Comparison of ENCODE assay signal across 19 cellular contexts in genomic region chr5:13640270-13640669, GRCh38.
DNase-seq lines count a peak whose midpoint lies in the region; ATAC-seq, FAIRE-seq and TF ChIP-seq lines count a peak whose summit lies in the region.
"Had no signal": no experiment of that assay in that cellular context is flagged by ENCODE, and none has a peak within 500 bp of the region (broad histone marks: within the 10 kb centered on the region; RNA-seq: fewer than 3 reads in every experiment).

No MANE protein-coding gene starts in this region.

- H3K9ac ChIP-seq in liver (ENCODE audit: low read depth in 1 of 2, low read length in 2 of 2) (no peak overlapping the region), HepG2 (ENCODE audit: insufficient read depth, low read depth, low read length) (no peak overlapping the region)
- H3K9ac ChIP-seq: SK-N-SH had no signal

- H3K27me3 ChIP-seq in liver (ENCODE audit: control insufficient read depth in 4 of 4, insufficient read depth in 4 of 4, low read length in 3 of 4) (no peaks in the 10 kb centered on the region), HepG2 (ENCODE audit: control insufficient read depth in 1 of 2, insufficient read depth in 2 of 2, low read length in 2 of 2) (no peaks in the 10 kb centered on the region)

- TF ChIP-seq EP300 in HepG2 (IDR thresholded peaks at IDR 0.05; ENCODE audit: low read depth in 2 of 2, low read length in 2 of 2) = no peak
- TF ChIP-seq EP300 in HepG2 (CRISPR knock-in tag; IDR thresholded peaks at IDR 0.05; ENCODE audit: borderline replicate concordance) = no peak

- H3K36me3 ChIP-seq in liver (ENCODE audit: control insufficient read depth in 4 of 4, insufficient read depth in 3 of 4, low read depth in 1 of 4, low read length in 3 of 4) = no peaks in the 10 kb centered on the region
- H3K36me3 ChIP-seq in HepG2 (replicated peaks in 1 of 2; ENCODE audit: control insufficient read depth in 1 of 2, insufficient read depth in 2 of 2, low read length in 2 of 2) = no peaks in the 10 kb centered on the region
- H3K36me3 ChIP-seq: MG63 had no signal

- WGBS in liver = 25% methylated on average over 2 of the region's 2 CpGs
- 3% methylated on average over 2 of the region's 2 CpGs for WGBS in HepG2 (ENCODE audit: low lambda C conversion rate)

- H3K9me3 ChIP-seq in liver (ENCODE audit: control insufficient read depth in 4 of 4, low read length in 3 of 4) (no peaks in the 10 kb centered on the region), HepG2 (ENCODE audit: low read length) (peaks cover 51% of the 10 kb centered on the region)
- H3K9me3 ChIP-seq: MG63, SK-N-SH had no signal

- no TSS peak for BruUV-seq in HepG2 (replicated peaks; lab: Mats Ljungman, UMichigan)

- H3K9me3 Mint-ChIP-seq in activated CD4-positive, alpha-beta T cell treated with anti-CD3 and anti-CD28 coated beads, Interleukin-2, amount 10 ng/mL, durations not matched to agents 24 days and 14 days = no peaks in the 10 kb centered on the region
- peaks cover 1% of the 10 kb centered on the region for H3K9me3 Mint-ChIP-seq in activated CD8-positive, alpha-beta T cell treated with anti-CD3 and anti-CD28 coated beads for 36 hours

- in situ Hi-C loops in HepG2 (cut with HindIII; ENCODE audit: extremely low pct_ligation_motif_present, low pct_unique_long_range_greater_than_20kb) = no loop called here

- ATAC-seq in HepG2 (no peak), HG02885 (IDR thresholded peaks at IDR 0.05; ENCODE audit: poor library complexity, unreplicated experiment) (no peak)
- ATAC-seq in activated CD8-positive, alpha-beta T cell treated with anti-CD3 and anti-CD28 coated beads for 36 hours = no peak
- ATAC-seq: K562 had no signal

- TF ChIP-seq POLR2A in HepG2 (IDR thresholded peaks at IDR 0.05; ENCODE audit: insufficient read depth in 1 of 2, low read depth in 2 of 2, low read length in 2 of 2) = no peak

- no peak overlapping the region for H3K4me3 Mint-ChIP-seq in activated CD4-positive, alpha-beta T cell treated with anti-CD3 and anti-CD28 coated beads, Interleukin-2, amount 10 ng/mL, durations not matched to agents 24 days and 14 days
- H3K4me3 Mint-ChIP-seq in activated CD8-positive, alpha-beta T cell treated with anti-CD3 and anti-CD28 coated beads for 36 hours = no peak overlapping the region
- H3K4me3 Mint-ChIP-seq: CD8-positive, alpha-beta memory T cell had no signal

- no peaks in the 10 kb centered on the region for H3K27me3 Mint-ChIP-seq in activated CD4-positive, alpha-beta T cell treated with anti-CD3 and anti-CD28 coated beads, Interleukin-2, amount 10 ng/mL, durations not matched to agents 24 days and 14 days
- H3K27me3 Mint-ChIP-seq in activated CD8-positive, alpha-beta T cell treated with anti-CD3 and anti-CD28 coated beads for 36 hours = no peaks in the 10 kb centered on the region
- H3K27me3 Mint-ChIP-seq: CD8-positive, alpha-beta memory T cell had no signal

- no peak for FAIRE-seq in HepG2 (lab: Jason Lieb, UNC)
- FAIRE-seq: K562 had no signal

- CTCF ChIA-PET in HepG2 (lab: Yijun Ruan, JAX; ENCODE audit: low intra/inter-chr PET ratio, low total read pairs) = no interaction called here
- CTCF ChIA-PET in activated CD8-positive, alpha-beta T cell treated with anti-CD3 and anti-CD28 coated beads for 36 hours (lab: Charles Lee) = no interaction called here

- intact Hi-C loops in HepG2 (cut with micrococcal nuclease; ENCODE audit: unreplicated experiment) = no loop called here
- intact Hi-C loops in activated CD4-positive, alpha-beta T cell treated with anti-CD3 and anti-CD28 coated beads, Interleukin-2, amount 10 ng/mL, durations not matched to agents 24 days and 14 days (cut with micrococcal nuclease) = no loop called here
- intact Hi-C loops in activated CD8-positive, alpha-beta T cell treated with anti-CD3 and anti-CD28 coated beads for 36 hours (cut with micrococcal nuclease) = no loop called here

- DNase-seq in HepG2 (ENCODE audit: low spot score) = no peak
- DNase-seq in epithelial cell of proximal tubule (ENCODE audit: low read depth) = peak; percentile 75
- DNase-seq in left kidney (ENCODE audit: low read depth, low spot score) = peak; percentile 27
- DNase-seq in activated CD4-positive, alpha-beta T cell treated with anti-CD3 and anti-CD28 coated beads, Interleukin-2, amount 10 ng/mL, durations not matched to agents 24 days and 14 days = no peak
- DNase-seq in activated CD8-positive, alpha-beta T cell treated with anti-CD3 and anti-CD28 coated beads for 36 hours = no peak
- DNase-seq: 8988T; CD8-positive, alpha-beta memory T cell; DMS79; MG63; NCI-H1417; NCI-H1694 treated with DMSO at 0.1 percent for 48 hours; NCI-H2081 treated with DMSO at 0.1 percent for 48 hours; NCI-H2171 treated with DMSO at 0.1 percent for 48 hours; SIG-M5; SK-N-SH had no signal

- no peak overlapping the region for H3K27ac Mint-ChIP-seq in activated CD4-positive, alpha-beta T cell treated with anti-CD3 and anti-CD28 coated beads, Interleukin-2, amount 10 ng/mL, durations not matched to agents 24 days and 14 days
- no peak overlapping the region for H3K27ac Mint-ChIP-seq in activated CD8-positive, alpha-beta T cell treated with anti-CD3 and anti-CD28 coated beads for 36 hours
- H3K27ac Mint-ChIP-seq: CD8-positive, alpha-beta memory T cell had no signal

- no peaks in the 10 kb centered on the region for H3K79me2 ChIP-seq in HepG2 (ENCODE audit: insufficient read depth, low read length)

- H3K36me3 Mint-ChIP-seq in activated CD4-positive, alpha-beta T cell treated with anti-CD3 and anti-CD28 coated beads, Interleukin-2, amount 10 ng/mL, durations not matched to agents 24 days and 14 days (ENCODE audit: low read depth) = no peaks in the 10 kb centered on the region
- H3K36me3 Mint-ChIP-seq in activated CD8-positive, alpha-beta T cell treated with anti-CD3 and anti-CD28 coated beads for 36 hours (ENCODE audit: low read depth) = no peaks in the 10 kb centered on the region
- H3K36me3 Mint-ChIP-seq: CD8-positive, alpha-beta memory T cell had no signal

- no peak overlapping the region for H3K4me2 ChIP-seq in HepG2 (ENCODE audit: low read depth, low read length)
- H3K4me2 ChIP-seq: SK-N-SH had no signal

- no peaks in the 10 kb centered on the region for H3K4me1 Mint-ChIP-seq in activated CD4-positive, alpha-beta T cell treated with anti-CD3 and anti-CD28 coated beads, Interleukin-2, amount 10 ng/mL, durations not matched to agents 24 days and 14 days
- no peaks in the 10 kb centered on the region for H3K4me1 Mint-ChIP-seq in activated CD8-positive, alpha-beta T cell treated with anti-CD3 and anti-CD28 coated beads for 36 hours (ENCODE audit: low read depth)
- H3K4me1 Mint-ChIP-seq: CD8-positive, alpha-beta memory T cell had no signal

- TF ChIP-seq RAD21 in liver (IDR thresholded peaks at IDR 0.05) (peak in 1 of 2 donors; percentile 52), HepG2 (CRISPR knock-in tag; IDR thresholded peaks at IDR 0.05) (no peak)

- H3K4me1 ChIP-seq in liver (ENCODE audit: control insufficient read depth in 4 of 4, insufficient read depth in 4 of 4, low read length in 3 of 4) (peaks cover 0 to 3% (median 0%) of the 10 kb centered on the region in 4 donors), HepG2 (ENCODE audit: insufficient read depth, low read length) (no peaks in the 10 kb centered on the region)

- POLR2A ChIA-PET in HepG2 (lab: Yijun Ruan, JAX) = no interaction called here
- POLR2A ChIA-PET in activated CD8-positive, alpha-beta T cell treated with anti-CD3 and anti-CD28 coated beads for 36 hours (lab: Charles Lee) = no interaction called here

- no peak overlapping the region for H2AFZ ChIP-seq in HepG2 (ENCODE audit: low read length)

- H4K20me1 ChIP-seq in HepG2 (ENCODE audit: insufficient read depth, low read length) = no peaks in the 10 kb centered on the region

- TF ChIP-seq CTCF in liver (IDR thresholded peaks at IDR 0.05; ENCODE audit: low read depth, low read length, missing input control) (no peak), HepG2 (CRISPR knock-in tag; IDR thresholded peaks at IDR 0.05) (no peak), epithelial cell of proximal tubule (conservative IDR thresholded peaks at IDR 0.05; ENCODE audit: low read depth, low read length) (no peak)
- no peak for TF ChIP-seq CTCF in activated CD8-positive, alpha-beta T cell treated with anti-CD3 and anti-CD28 coated beads for 36 hours (IDR thresholded peaks at IDR 0.05)

- H3K27ac ChIP-seq in liver (ENCODE audit: low read depth in 1 of 2, low read length in 2 of 2) (no peak overlapping the region), HepG2 (ENCODE audit: extremely low read length, insufficient read depth, low read length) (no peak overlapping the region)
- H3K27ac ChIP-seq: C4-2B had no signal

- no peak overlapping the region for H3K4me3 ChIP-seq in liver (ENCODE audit: low read depth in 1 of 3, low read length in 3 of 3)
- H3K4me3 ChIP-seq in HepG2 (replicated peaks in 1 of 3; ENCODE audit: insufficient read depth in 1 of 3, low read depth in 2 of 3, low read length in 3 of 3) = no peak overlapping the region
- no peak overlapping the region for H3K4me3 ChIP-seq in epithelial cell of proximal tubule (ENCODE audit: low read depth, low read length)
- H3K4me3 ChIP-seq: K562, MG63 had no signal

TF ChIP-seq in liver, 16 proteins besides CTCF, POLR2A, EP300 and RAD21 (continues in another document):
- TF ChIP-seq YY1 (IDR thresholded peaks at IDR 0.05) = no peak
- peak; percentile 15 for TF ChIP-seq HNF4G (IDR thresholded peaks at IDR 0.05)
- TF ChIP-seq SP1 (IDR thresholded peaks at IDR 0.05) = peak; percentile 54
- no peak for TF ChIP-seq TAF1 (conservative IDR thresholded peaks at IDR 0.05)

TF ChIP-seq in HepG2, 621 proteins besides CTCF, POLR2A, EP300 and RAD21 (continues in another document):
- TF ChIP-seq MED1 (CRISPR knock-in tag; IDR thresholded peaks at IDR 0.05) = no peak
- TF ChIP-seq PATZ1 (CRISPR knock-in tag; IDR thresholded peaks at IDR 0.05) = no peak
- TF ChIP-seq ZNF615 (CRISPR knock-in tag; IDR thresholded peaks at IDR 0.05; ENCODE audit: borderline replicate concordance) = no peak

Comparison
In these comparisons a context has a peak if more than half of its experiments do, and no peak if none do; other contexts are left out.
1. DNase-seq: peak in epithelial cell of proximal tubule (single experiment) and left kidney (single experiment); none in HepG2 (single experiment), activated CD4-positive, alpha-beta T cell treated with anti-CD3 and anti-CD28 coated beads, Interleukin-2, amount 10 ng/mL, durations not matched to agents 24 days and 14 days (single experiment) and activated CD8-positive, alpha-beta T cell treated with anti-CD3 and anti-CD28 coated beads for 36 hours (single experiment).